In the genomic region with DNA sequence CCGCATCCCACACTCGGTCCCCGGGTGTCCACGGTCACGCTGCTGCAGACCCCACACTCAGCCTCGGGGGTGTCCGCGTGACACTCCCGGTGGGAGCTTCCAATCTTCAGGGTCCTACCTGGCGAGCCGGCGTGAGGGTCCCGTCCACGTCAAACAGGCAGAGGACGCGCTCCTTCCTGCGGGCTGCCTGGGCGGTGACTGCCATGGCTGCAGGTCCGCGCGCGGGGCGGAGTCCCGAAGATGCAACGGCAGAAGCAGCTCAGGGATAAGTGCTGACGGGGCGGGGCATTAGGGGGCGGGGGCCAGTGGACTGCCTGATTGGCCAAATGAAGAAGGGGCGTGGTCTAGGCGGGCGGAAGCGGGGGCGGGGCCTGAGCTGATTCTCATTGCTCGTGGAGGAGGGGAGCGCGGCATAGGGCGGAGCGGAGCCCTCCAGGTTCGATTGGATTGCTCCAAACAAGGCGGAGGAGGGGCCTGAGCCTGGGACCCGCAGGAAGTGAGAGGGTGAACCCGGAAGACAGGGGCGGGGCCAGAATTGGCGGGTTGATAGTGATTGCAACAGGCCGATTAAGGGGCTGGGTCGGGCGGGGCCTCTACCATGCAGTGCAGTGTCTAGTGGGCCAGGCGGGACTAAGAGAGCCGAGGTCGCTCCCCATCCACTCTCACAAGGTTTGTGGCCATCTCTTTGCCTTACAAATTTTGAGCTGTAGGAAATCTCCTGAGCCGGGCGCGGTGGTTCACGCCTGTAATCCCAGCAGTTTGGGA, we compare ENCODE assay signal across 1 cellular context.
A peak's percentile ranks its signal among the peaks of the same experiment; 100 is the strongest.
TF ChIP-seq lines count a peak whose summit lies in the region.

TSS of gene PMM1 (minus strand) at position 240 of the 765 bp plus-strand sequence. CDS start at position 205, 35 bp downstream.

TF ChIP-seq in HepG2, 621 proteins besides CTCF, POLR2A, EP300 and RAD21 (continued from another document and continues in another):
- TF ChIP-seq ZNF337 (CRISPR knock-in tag; IDR thresholded peaks at IDR 0.05; ENCODE audit: borderline replicate concordance, low read depth) (peak; percentile 65; the same call in 1 of the 2 replicates), SP140L (CRISPR knock-in tag; IDR thresholded peaks at IDR 0.05; ENCODE audit: borderline replicate concordance) (no peak), RBAK (CRISPR knock-in tag; IDR thresholded peaks at IDR 0.05) (no peak), ZNF160 (CRISPR knock-in tag; IDR thresholded peaks at IDR 0.05) (peak; percentile 60; the same call in 1 of the 2 replicates), SP5 (CRISPR knock-in tag; IDR thresholded peaks at IDR 0.05; ENCODE audit: borderline replicate concordance, low read depth) (no peak), ZNF34 (CRISPR knock-in tag; IDR thresholded peaks at IDR 0.05; ENCODE audit: borderline replicate concordance) (no peak), IRF9 (CRISPR knock-in tag; IDR thresholded peaks at IDR 0.05; ENCODE audit: borderline replicate concordance) (no peak; the same call in 1 of the 2 replicates), ZNF343 (CRISPR knock-in tag; IDR thresholded peaks at IDR 0.05) (peak; percentile 100), HDAC2 (CRISPR knock-in tag; IDR thresholded peaks at IDR 0.05) (no peak), ZNF446 (CRISPR knock-in tag; IDR thresholded peaks at IDR 0.05) (0 out of 2 replicates have a peak, but pooled peaks have one; percentile 75), ZNF205 (CRISPR knock-in tag; IDR thresholded peaks at IDR 0.05) (peak; percentile 16; the same call in 1 of the 2 replicates), GABPB1 (CRISPR knock-in tag; IDR thresholded peaks at IDR 0.05) (peak; percentile 86), ZNF143 (CRISPR knock-in tag; IDR thresholded peaks at IDR 0.05) (peak; percentile 51; the same call in 1 of the 2 replicates), TAF1 (CRISPR knock-in tag; IDR thresholded peaks at IDR 0.05) (peak; percentile 88), ZNF503 (CRISPR knock-in tag; IDR thresholded peaks at IDR 0.05) (no peak), SIX4 (CRISPR knock-in tag; IDR thresholded peaks at IDR 0.05) (no peak), SOX13 (IDR thresholded peaks at IDR 0.05) (no peak), SOX13 (CRISPR knock-in tag; conservative IDR thresholded peaks at IDR 0.05 in 1 of 2, IDR thresholded peaks at IDR 0.05 in 1 of 2) (no peak; a peak in 1 of 4 replicates), RXRA (CRISPR knock-in tag; IDR thresholded peaks at IDR 0.05) (peak; percentile 12; the same call in 1 of the 2 replicates), HDAC1 (CRISPR knock-in tag; IDR thresholded peaks at IDR 0.05) (peak; percentile 68), ZNF121 (CRISPR knock-in tag; IDR thresholded peaks at IDR 0.05) (no peak; the same call in 1 of the 2 replicates), ZMYM2 (CRISPR knock-in tag; IDR thresholded peaks at IDR 0.05) (peak; percentile 58; the same call in 1 of the 2 replicates), ZFP82 (CRISPR knock-in tag; IDR thresholded peaks at IDR 0.05; ENCODE audit: borderline replicate concordance) (no peak), PHF5A (CRISPR knock-in tag; IDR thresholded peaks at IDR 0.05; ENCODE audit: low read depth, unreplicated experiment) (no peak), MEIS2 (CRISPR knock-in tag; IDR thresholded peaks at IDR 0.05) (no peak), CEBPB (IDR thresholded peaks at IDR 0.05; ENCODE audit: borderline replicate concordance, low read depth, low read length) (peak; percentile 93), ZNF790 (CRISPR knock-in tag; IDR thresholded peaks at IDR 0.05; ENCODE audit: borderline replicate concordance) (0 out of 2 replicates have a peak, but pooled peaks have one; percentile 43), FIP1L1 (IDR thresholded peaks at IDR 0.05; ENCODE audit: borderline replicate concordance, insufficient read depth, low read depth, low read length) (no peak), RXRB (CRISPR knock-in tag; IDR thresholded peaks at IDR 0.05; ENCODE audit: borderline replicate concordance) (peak; percentile 19; the same call in 1 of the 2 replicates), SP4 (CRISPR knock-in tag; IDR thresholded peaks at IDR 0.05) (peak; percentile 95), ZNF781 (CRISPR knock-in tag; IDR thresholded peaks at IDR 0.05; ENCODE audit: borderline replicate concordance, not compliant biosample characterization) (no peak), ZNF749 (CRISPR knock-in tag; IDR thresholded peaks at IDR 0.05; ENCODE audit: borderline replicate concordance) (0 out of 2 replicates have a peak, but pooled peaks have one; percentile 12), SMARCC2 (IDR thresholded peaks at IDR 0.05) (no peak), PCBP2 (optimal IDR thresholded peaks at IDR 0.05; ENCODE audit: low read depth, low read length, poor library complexity, severe bottlenecking) (no peak), ZBTB38 (CRISPR knock-in tag; IDR thresholded peaks at IDR 0.05) (0 out of 2 replicates have a peak, but pooled peaks have one; percentile 8), ZEB1 (IDR thresholded peaks at IDR 0.05; ENCODE audit: insufficient replicate concordance, low read depth) (no peak), HNRNPLL (IDR thresholded peaks at IDR 0.05; ENCODE audit: low read depth, low read length, poor library complexity, severe bottlenecking) (peak; percentile 60), TRIM24 (CRISPR knock-in tag; IDR thresholded peaks at IDR 0.05) (no peak)
- TF ChIP-seq, protein P1, sequence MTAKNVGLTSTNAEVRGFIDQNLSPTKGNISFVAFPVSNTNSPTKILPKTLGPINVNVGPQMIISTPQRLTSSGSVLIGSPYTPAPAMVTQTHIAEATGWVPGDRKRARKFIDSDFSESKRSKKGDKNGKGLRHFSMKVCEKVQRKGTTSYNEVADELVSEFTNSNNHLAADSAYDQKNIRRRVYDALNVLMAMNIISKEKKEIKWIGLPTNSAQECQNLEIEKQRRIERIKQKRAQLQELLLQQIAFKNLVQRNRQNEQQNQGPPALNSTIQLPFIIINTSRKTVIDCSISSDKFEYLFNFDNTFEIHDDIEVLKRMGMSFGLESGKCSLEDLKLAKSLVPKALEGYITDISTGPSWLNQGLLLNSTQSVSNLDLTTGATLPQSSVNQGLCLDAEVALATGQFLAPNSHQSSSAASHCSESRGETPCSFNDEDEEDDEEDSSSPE (CRISPR knock-in tag; IDR thresholded peaks at IDR 0.05), result peak; percentile 93
- TF ChIP-seq, protein P2, sequence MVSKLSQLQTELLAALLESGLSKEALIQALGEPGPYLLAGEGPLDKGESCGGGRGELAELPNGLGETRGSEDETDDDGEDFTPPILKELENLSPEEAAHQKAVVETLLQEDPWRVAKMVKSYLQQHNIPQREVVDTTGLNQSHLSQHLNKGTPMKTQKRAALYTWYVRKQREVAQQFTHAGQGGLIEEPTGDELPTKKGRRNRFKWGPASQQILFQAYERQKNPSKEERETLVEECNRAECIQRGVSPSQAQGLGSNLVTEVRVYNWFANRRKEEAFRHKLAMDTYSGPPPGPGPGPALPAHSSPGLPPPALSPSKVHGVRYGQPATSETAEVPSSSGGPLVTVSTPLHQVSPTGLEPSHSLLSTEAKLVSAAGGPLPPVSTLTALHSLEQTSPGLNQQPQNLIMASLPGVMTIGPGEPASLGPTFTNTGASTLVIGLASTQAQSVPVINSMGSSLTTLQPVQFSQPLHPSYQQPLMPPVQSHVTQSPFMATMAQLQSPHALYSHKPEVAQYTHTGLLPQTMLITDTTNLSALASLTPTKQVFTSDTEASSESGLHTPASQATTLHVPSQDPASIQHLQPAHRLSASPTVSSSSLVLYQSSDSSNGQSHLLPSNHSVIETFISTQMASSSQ (IDR thresholded peaks at IDR 0.05; ENCODE audit: low read depth), result peak; percentile 38; the same call in 1 of the 2 replicates
- TF ChIP-seq, protein P2 (CRISPR knock-in tag; IDR thresholded peaks at IDR 0.05; ENCODE audit: borderline replicate concordance), result no peak
- TF ChIP-seq, protein P3, sequence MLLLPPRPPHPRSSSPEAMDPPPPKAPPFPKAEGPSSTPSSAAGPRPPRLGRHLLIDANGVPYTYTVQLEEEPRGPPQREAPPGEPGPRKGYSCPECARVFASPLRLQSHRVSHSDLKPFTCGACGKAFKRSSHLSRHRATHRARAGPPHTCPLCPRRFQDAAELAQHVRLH (CRISPR knock-in tag; IDR thresholded peaks at IDR 0.05; ENCODE audit: borderline replicate concordance, low read depth), result 0 out of 2 replicates have a peak, but pooled peaks have one; percentile 20
- TF ChIP-seq, protein P4, sequence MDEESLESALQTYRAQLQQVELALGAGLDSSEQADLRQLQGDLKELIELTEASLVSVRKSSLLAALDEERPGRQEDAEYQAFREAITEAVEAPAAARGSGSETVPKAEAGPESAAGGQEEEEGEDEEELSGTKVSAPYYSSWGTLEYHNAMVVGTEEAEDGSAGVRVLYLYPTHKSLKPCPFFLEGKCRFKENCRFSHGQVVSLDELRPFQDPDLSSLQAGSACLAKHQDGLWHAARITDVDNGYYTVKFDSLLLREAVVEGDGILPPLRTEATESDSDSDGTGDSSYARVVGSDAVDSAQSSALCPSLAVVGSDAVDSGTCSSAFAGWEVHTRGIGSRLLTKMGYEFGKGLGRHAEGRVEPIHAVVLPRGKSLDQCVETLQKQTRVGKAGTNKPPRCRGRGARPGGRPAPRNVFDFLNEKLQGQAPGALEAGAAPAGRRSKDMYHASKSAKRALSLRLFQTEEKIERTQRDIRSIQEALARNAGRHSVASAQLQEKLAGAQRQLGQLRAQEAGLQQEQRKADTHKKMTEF (CRISPR knock-in tag; IDR thresholded peaks at IDR 0.05), result peak; percentile 57; the same call in 1 of the 2 replicates
- TF ChIP-seq, protein P5, sequence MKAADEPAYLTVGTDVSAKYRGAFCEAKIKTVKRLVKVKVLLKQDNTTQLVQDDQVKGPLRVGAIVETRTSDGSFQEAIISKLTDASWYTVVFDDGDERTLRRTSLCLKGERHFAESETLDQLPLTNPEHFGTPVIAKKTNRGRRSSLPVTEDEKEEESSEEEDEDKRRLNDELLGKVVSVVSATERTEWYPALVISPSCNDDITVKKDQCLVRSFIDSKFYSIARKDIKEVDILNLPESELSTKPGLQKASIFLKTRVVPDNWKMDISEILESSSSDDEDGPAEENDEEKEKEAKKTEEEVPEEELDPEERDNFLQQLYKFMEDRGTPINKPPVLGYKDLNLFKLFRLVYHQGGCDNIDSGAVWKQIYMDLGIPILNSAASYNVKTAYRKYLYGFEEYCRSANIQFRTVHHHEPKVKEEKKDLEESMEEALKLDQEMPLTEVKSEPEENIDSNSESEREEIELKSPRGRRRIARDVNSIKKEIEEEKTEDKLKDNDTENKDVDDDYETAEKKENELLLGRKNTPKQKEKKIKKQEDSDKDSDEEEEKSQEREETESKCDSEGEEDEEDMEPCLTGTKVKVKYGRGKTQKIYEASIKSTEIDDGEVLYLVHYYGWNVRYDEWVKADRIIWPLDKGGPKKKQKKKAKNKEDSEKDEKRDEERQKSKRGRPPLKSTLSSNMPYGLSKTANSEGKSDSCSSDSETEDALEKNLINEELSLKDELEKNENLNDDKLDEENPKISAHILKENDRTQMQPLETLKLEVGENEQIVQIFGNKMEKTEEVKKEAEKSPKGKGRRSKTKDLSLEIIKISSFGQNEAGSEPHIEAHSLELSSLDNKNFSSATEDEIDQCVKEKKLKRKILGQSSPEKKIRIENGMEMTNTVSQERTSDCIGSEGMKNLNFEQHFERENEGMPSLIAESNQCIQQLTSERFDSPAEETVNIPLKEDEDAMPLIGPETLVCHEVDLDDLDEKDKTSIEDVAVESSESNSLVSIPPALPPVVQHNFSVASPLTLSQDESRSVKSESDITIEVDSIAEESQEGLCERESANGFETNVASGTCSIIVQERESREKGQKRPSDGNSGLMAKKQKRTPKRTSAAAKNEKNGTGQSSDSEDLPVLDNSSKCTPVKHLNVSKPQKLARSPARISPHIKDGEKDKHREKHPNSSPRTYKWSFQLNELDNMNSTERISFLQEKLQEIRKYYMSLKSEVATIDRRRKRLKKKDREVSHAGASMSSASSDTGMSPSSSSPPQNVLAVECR (CRISPR knock-in tag; IDR thresholded peaks at IDR 0.05; ENCODE audit: borderline replicate concordance), result peak; percentile 92
